In the genomic region with DNA sequence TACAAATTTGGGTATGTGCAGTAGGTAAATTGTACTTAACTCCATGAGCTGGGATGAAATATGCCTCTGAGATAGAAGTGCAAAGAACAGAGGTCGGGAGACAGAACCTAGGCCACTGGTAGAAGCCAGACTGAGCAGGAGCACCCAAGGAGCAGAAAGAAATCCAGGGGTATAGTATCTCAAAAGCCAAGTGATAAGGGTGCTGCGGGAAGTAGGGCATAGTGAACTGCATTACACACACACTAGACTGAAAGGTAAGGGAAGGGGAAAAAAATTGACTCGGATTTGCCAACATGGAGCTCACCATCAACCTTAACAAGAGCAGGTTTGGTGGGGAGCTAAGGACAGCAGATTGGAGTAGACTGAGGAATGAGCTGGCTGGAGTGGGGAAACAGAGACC, we compare ENCODE assay signal across 20 cellular contexts.
DNase-seq lines count a peak whose midpoint lies in the region; ATAC-seq and TF ChIP-seq lines count a peak whose summit lies in the region.
"Had no signal": no experiment of that assay in that cellular context is flagged by ENCODE, and none has a peak within 500 bp of the region (broad histone marks: within the 10 kb centered on the region; RNA-seq: fewer than 3 reads in every experiment).

No MANE protein-coding gene starts in this region.

- H3K27me3 ChIP-seq in IMR-90 (ENCODE audit: control insufficient read depth, insufficient read depth, low read length): no peaks in the 10 kb centered on the region

- H3K9me1 ChIP-seq in IMR-90 (ENCODE audit: insufficient read depth, low read length): peaks cover 14% of the 10 kb centered on the region; the same call in 1 of the 2 replicates

- H2AK5ac ChIP-seq in IMR-90 (ENCODE audit: low read depth, low read length): no peak overlapping the region

- H2BK20ac ChIP-seq in IMR-90 (ENCODE audit: low read depth, low read length): no peak overlapping the region

- H3K4ac ChIP-seq in IMR-90 (ENCODE audit: low read depth, low read length): no peak overlapping the region

- no peak overlapping the region for H3K23ac ChIP-seq in IMR-90 (ENCODE audit: low read depth, low read length)

- dilution Hi-C loops in IMR-90 (cut with HindIII; ENCODE audit: low sequenced_read_pairs, unreplicated experiment): no loop called here

- in situ Hi-C loops in IMR-90 (cut with MboI; ENCODE audit: low sequenced_read_pairs): no loop called here

- no peak overlapping the region for H2BK15ac ChIP-seq in IMR-90 (ENCODE audit: low read depth, low read length)

- H3K36me3 ChIP-seq in IMR-90 (ENCODE audit: control insufficient read depth, insufficient read depth, low read length): peaks cover 32% of the 10 kb centered on the region

- no peak for TF ChIP-seq RAD21 in IMR-90 (IDR thresholded peaks at IDR 0.05; ENCODE audit: low read length)

- no peak for TF ChIP-seq POLR2A in IMR-90 (IDR thresholded peaks at IDR 0.05; ENCODE audit: low read depth, low read length)

- H3K56ac ChIP-seq in IMR-90 (ENCODE audit: extremely low read depth, insufficient read depth, low read length): no peak overlapping the region

- intact Hi-C loops in IMR-90 (cut with micrococcal nuclease): no loop called here
- intact Hi-C loops in left colon (cut with DNase I, micrococcal nuclease): no loop called here

- no peak overlapping the region for H3K4me3 ChIP-seq in IMR-90 (ENCODE audit: insufficient read depth, low read depth, low read length)

- H4K20me1 ChIP-seq in IMR-90 (ENCODE audit: insufficient read depth, low read length): no peaks in the 10 kb centered on the region

- no peak overlapping the region for H4K5ac ChIP-seq in IMR-90 (ENCODE audit: low read depth, low read length)

- H3K4me1 Mint-ChIP-seq in activated CD8-positive, alpha-beta memory T cell treated with anti-CD3 and anti-CD28 coated beads, Interleukin-2, amount 10 ng/mL, durations not matched to agents 7 days and 5 days: peaks cover 12% of the 10 kb centered on the region
- H3K4me1 Mint-ChIP-seq in type B pancreatic cell (ENCODE audit: unreplicated experiment): peaks cover 5% of the 10 kb centered on the region
- H3K4me1 Mint-ChIP-seq in activated T-cell treated with anti-CD3 and anti-CD28 coated beads, Interleukin-2, amount 50 U/mL, for 4 hours (ENCODE audit: low read depth): no peaks in the 10 kb centered on the region

- no peak overlapping the region for H3K18ac ChIP-seq in IMR-90 (ENCODE audit: low read depth, low read length)

- peak; percentile 12 for DNase-seq in activated CD8-positive, alpha-beta memory T cell treated with anti-CD3 and anti-CD28 coated beads, Interleukin-2, amount 50 U/mL, for 48 hours
- no peak for DNase-seq in activated CD8-positive, alpha-beta memory T cell treated with anti-CD3 and anti-CD28 coated beads, Interleukin-2, amount 10 ng/mL, durations not matched to agents 7 days and 5 days
- DNase-seq in IMR-90 (no peak), left colon (no peak), type B pancreatic cell (ENCODE audit: extremely low spot score, unreplicated experiment) (no peak), COLO829 (ENCODE audit: low spot score) (no peak)
- DNase-seq in activated T-cell treated with anti-CD3 and anti-CD28 coated beads, Interleukin-2, amount 50 U/mL, for 4 hours: no peak
- DNase-seq: CD8-positive, alpha-beta memory T cell; DMS53; GDM1; GOT3; NCI-H1105; NCI-H146; NCI-H2029 treated with DMSO at 0.1 percent for 48 hours; NCI-H510A treated with DMSO at 0.1 percent for 48 hours; NCI-H748 treated with DMSO at 0.1 percent for 48 hours had no signal

- no peak overlapping the region for H4K8ac ChIP-seq in IMR-90 (ENCODE audit: low read depth in 2 of 2, low read length in 2 of 2)

- H2BK120ac ChIP-seq in IMR-90 (ENCODE audit: low read depth, low read length): no peak overlapping the region; the same call in 1 of the 2 replicates

- H3K27me3 Mint-ChIP-seq in activated CD8-positive, alpha-beta memory T cell treated with anti-CD3 and anti-CD28 coated beads, Interleukin-2, amount 10 ng/mL, durations not matched to agents 7 days and 5 days: no peaks in the 10 kb centered on the region
- no peaks in the 10 kb centered on the region for H3K27me3 Mint-ChIP-seq in type B pancreatic cell
- peaks cover 8% of the 10 kb centered on the region for H3K27me3 Mint-ChIP-seq in activated T-cell treated with anti-CD3 and anti-CD28 coated beads, Interleukin-2, amount 50 U/mL, for 4 hours (ENCODE audit: low read depth)

- H3K9me3 ChIP-seq in IMR-90 (ENCODE audit: control insufficient read depth, insufficient read depth, low read length): no peaks in the 10 kb centered on the region

- no peak for ATAC-seq in activated CD8-positive, alpha-beta memory T cell treated with anti-CD3 and anti-CD28 coated beads, Interleukin-2, amount 10 ng/mL, durations not matched to agents 7 days and 5 days
- ATAC-seq in IMR-90 (ENCODE audit: low read depth): no peak
- ATAC-seq in left colon: peak; percentile 10
- ATAC-seq in activated T-cell treated with anti-CD3 and anti-CD28 coated beads, Interleukin-2, amount 50 U/mL, for 4 hours: no peak
- ATAC-seq: HCT116 had no signal

- no peak overlapping the region for H3K27ac ChIP-seq in IMR-90 (ENCODE audit: insufficient read depth, low read length)
- H3K27ac ChIP-seq: C4-2B, KMS-11, RWPE1 had no signal

- no peaks in the 10 kb centered on the region for H3K9me3 Mint-ChIP-seq in activated CD8-positive, alpha-beta memory T cell treated with anti-CD3 and anti-CD28 coated beads, Interleukin-2, amount 10 ng/mL, durations not matched to agents 7 days and 5 days (ENCODE audit: low read depth)
- H3K9me3 Mint-ChIP-seq in type B pancreatic cell: peaks cover 4% of the 10 kb centered on the region
- H3K9me3 Mint-ChIP-seq in activated T-cell treated with anti-CD3 and anti-CD28 coated beads, Interleukin-2, amount 50 U/mL, for 4 hours: no peaks in the 10 kb centered on the region
- H3K9me3 Mint-ChIP-seq: CD8-positive, alpha-beta memory T cell had no signal

- no TSS peak for BruUV-seq in IMR-90 (replicated peaks; lab: Mats Ljungman, UMichigan)

- WGBS in IMR-90 (ENCODE audit: extremely low coverage in 2 of 2, insufficient read length in 1 of 2), 2 experiments: no CpG with 5 or more reads among the region's 3 CpGs

- H2AK9ac ChIP-seq in IMR-90 (replicated peaks; ENCODE audit: low read depth, low read length, poor library complexity): no peak overlapping the region

- CTCF ChIA-PET in activated CD8-positive, alpha-beta memory T cell treated with anti-CD3 and anti-CD28 coated beads, Interleukin-2, amount 10 ng/mL, durations not matched to agents 7 days and 5 days (lab: Charles Lee): no interaction called here
- CTCF ChIA-PET in IMR-90 (lab: Yijun Ruan, JAX): no interaction called here

- no peak overlapping the region for H3K27ac Mint-ChIP-seq in activated CD8-positive, alpha-beta memory T cell treated with anti-CD3 and anti-CD28 coated beads, Interleukin-2, amount 10 ng/mL, durations not matched to agents 7 days and 5 days
- H3K27ac Mint-ChIP-seq in type B pancreatic cell: peak overlapping the region; percentile 4

- H2AFZ ChIP-seq in IMR-90 (replicated peaks; ENCODE audit: low read length, poor library complexity): no peak overlapping the region

- TF ChIP-seq CTCF in IMR-90 (conservative IDR thresholded peaks at IDR 0.05; ENCODE audit: low read depth, low read length) (no peak), type B pancreatic cell (conservative IDR thresholded peaks at IDR 0.05) (no peak)

- H3K14ac ChIP-seq in IMR-90 (replicated peaks; ENCODE audit: low read depth, low read length): 0 out of 2 replicates have a peak overlapping the region, but pooled peaks have one; percentile 56

- no peaks in the 10 kb centered on the region for H3K36me3 Mint-ChIP-seq in activated CD8-positive, alpha-beta memory T cell treated with anti-CD3 and anti-CD28 coated beads, Interleukin-2, amount 10 ng/mL, durations not matched to agents 7 days and 5 days
- peaks cover 7% of the 10 kb centered on the region for H3K36me3 Mint-ChIP-seq in type B pancreatic cell
- H3K36me3 Mint-ChIP-seq in activated T-cell treated with anti-CD3 and anti-CD28 coated beads, Interleukin-2, amount 50 U/mL, for 4 hours (ENCODE audit: insufficient read depth): no peaks in the 10 kb centered on the region

- no peak overlapping the region for H2BK5ac ChIP-seq in IMR-90 (ENCODE audit: low read depth, low read length, poor library complexity, severe bottlenecking)

- H3K9ac ChIP-seq in IMR-90 (ENCODE audit: low read depth, low read length): no peak overlapping the region
- H3K9ac ChIP-seq: KMS-11 had no signal

- H4K91ac ChIP-seq in IMR-90 (ENCODE audit: insufficient read depth, low read depth, low read length): no peak overlapping the region

- H3K4me1 ChIP-seq in IMR-90 (ENCODE audit: control insufficient read depth, insufficient read depth, low read length): peaks cover 6% of the 10 kb centered on the region

- peaks cover 0 to 3% of the 10 kb centered on the region in 2 experiments; a peak in 2 of 4 replicates for H3K79me1 ChIP-seq in IMR-90 (ENCODE audit: low read depth in 1 of 2, low read length in 2 of 2)

- H3K4me2 ChIP-seq in IMR-90 (ENCODE audit: low read depth, low read length): no peak overlapping the region
- H3K4me2 ChIP-seq: KMS-11 had no signal

- H3K4me3 Mint-ChIP-seq in activated CD8-positive, alpha-beta memory T cell treated with anti-CD3 and anti-CD28 coated beads, Interleukin-2, amount 10 ng/mL, durations not matched to agents 7 days and 5 days: no peak overlapping the region
- no peak overlapping the region for H3K4me3 Mint-ChIP-seq in type B pancreatic cell
- H3K4me3 Mint-ChIP-seq in activated T-cell treated with anti-CD3 and anti-CD28 coated beads, Interleukin-2, amount 50 U/mL, for 4 hours: no peak overlapping the region
- H3K4me3 Mint-ChIP-seq: CD8-positive, alpha-beta memory T cell had no signal

- POLR2A ChIA-PET in IMR-90 (lab: Charles Lee; ENCODE audit: unreplicated experiment): no interaction called here

TF ChIP-seq in IMR-90, 13 proteins besides CTCF, POLR2A, EP300 and RAD21:
- TF ChIP-seq NFE2L2 (IDR thresholded peaks at IDR 0.05; ENCODE audit: low read depth, low read length) (no peak), USF2 (IDR thresholded peaks at IDR 0.05; ENCODE audit: low read depth, low read length) (no peak), RFX5 (IDR thresholded peaks at IDR 0.05; ENCODE audit: low read depth, low read length) (no peak)
